Comparison of ENCODE assay signal across 17 cellular contexts in genomic region chr18:22267225-22267624, GRCh38.
DNase-seq lines count a peak whose midpoint lies in the region; ATAC-seq and TF ChIP-seq lines count a peak whose summit lies in the region.
"Had no signal": no experiment of that assay in that cellular context is flagged by ENCODE, and none has a peak within 500 bp of the region (broad histone marks: within the 10 kb centered on the region; RNA-seq: fewer than 3 reads in every experiment).

No MANE protein-coding gene starts in this region.

- no peaks in the 10 kb centered on the region for H3K27me3 ChIP-seq in heart right ventricle
- no peaks in the 10 kb centered on the region for H3K27me3 ChIP-seq in right atrium auricular region
- H3K27me3 ChIP-seq: BLaER1 treated with 17β-estradiol and CSF1 and Interleukin-3, amounts not matched to agents 10 nM and 100 nM had no signal

- no peak for TF ChIP-seq CTCF in heart right ventricle (IDR thresholded peaks at IDR 0.05)
- no peak for TF ChIP-seq CTCF in right atrium auricular region (IDR thresholded peaks at IDR 0.05)

- peaks cover 0 to 40% (median 4%) of the 10 kb centered on the region in 9 donors for H3K4me1 ChIP-seq in heart right ventricle
- H3K4me1 ChIP-seq in right atrium auricular region = peaks cover 0 to 9% of the 10 kb centered on the region in 2 donors

- peaks cover 0 to under 1% (median 0%) of the 10 kb centered on the region in 11 donors for H3K9me3 ChIP-seq in heart right ventricle
- no peaks in the 10 kb centered on the region for H3K9me3 ChIP-seq in right atrium auricular region
- H3K9me3 ChIP-seq: BLaER1 treated with 17β-estradiol and CSF1 and Interleukin-3, amounts not matched to agents 10 nM and 100 nM had no signal

- no peak for DNase-seq in Right ventricle myocardium superior
- no peak for DNase-seq in heart right ventricle
- DNase-seq in right atrium auricular region (ENCODE audit: low spot score) = peak; percentile 66
- no peak for DNase-seq in stimulated activated naive CD4-positive, alpha-beta T cell (lab: John Stamatoyannopoulos, UW)
- no peak for DNase-seq in NCI-H524 (lab: John Stamatoyannopoulos, UW)
- DNase-seq: CD8-positive, alpha-beta memory T cell; COR-L47; DMS 273 treated with DMSO at 0.1 percent for 48 hours; DMS53; DND-41; EL; H9; IMR-90 had no signal

- H3K36me3 ChIP-seq in heart right ventricle (no peaks in the 10 kb centered on the region), right atrium auricular region (no peaks in the 10 kb centered on the region)
- H3K36me3 ChIP-seq: BLaER1 treated with 17β-estradiol and CSF1 and Interleukin-3, amounts not matched to agents 10 nM and 100 nM had no signal

- intact Hi-C loops in Right ventricle myocardium superior (cut with DNase I) = loop anchor here (5.0 kb wide), 2 partner anchors 80 to 95 kb away; no protein-coding TSS in a partner anchor
- intact Hi-C loops in heart right ventricle (cut with DNase I) = loop anchor here in 7 of 10 donors (2.0 to 10.0 kb wide), 17 partner anchors 50 to 435 kb away; partner anchors contain the start of gene GATA6 (in 1 of the 7)

- H3K27ac ChIP-seq in heart right ventricle = peak overlapping the region; percentile 56 to 95 (median 90)
- H3K27ac ChIP-seq in right atrium auricular region = peak overlapping the region; percentile 81 to 98
- H3K27ac ChIP-seq: BLaER1 treated with 17β-estradiol and CSF1 and Interleukin-3, amounts not matched to agents 10 nM and 100 nM; HL-60 had no signal

- H3K4me3 ChIP-seq in heart right ventricle (peak overlapping the region in 9 of 10 donors; percentile 6 to 52 (median 44)), right atrium auricular region (peak overlapping the region; percentile 38 to 44)
- H3K4me3 ChIP-seq: BLaER1 treated with 17β-estradiol and CSF1 and Interleukin-3, amounts not matched to agents 10 nM and 100 nM; GM12878 had no signal

- peak; percentile 28 for ATAC-seq in Right ventricle myocardium superior (ENCODE audit: poor library complexity)
- peak; percentile 1 to 56 (median 25) for ATAC-seq in heart right ventricle
- ATAC-seq in HG02759 (IDR thresholded peaks at IDR 0.05; ENCODE audit: unreplicated experiment) = no peak
- ATAC-seq: GM12878 had no signal

- WGBS in heart right ventricle, 2 donors = 48 to 61% methylated on average over 2 of the region's 2 CpGs
